22 cellular contexts compared by ENCODE assay signal in the genomic region with DNA sequence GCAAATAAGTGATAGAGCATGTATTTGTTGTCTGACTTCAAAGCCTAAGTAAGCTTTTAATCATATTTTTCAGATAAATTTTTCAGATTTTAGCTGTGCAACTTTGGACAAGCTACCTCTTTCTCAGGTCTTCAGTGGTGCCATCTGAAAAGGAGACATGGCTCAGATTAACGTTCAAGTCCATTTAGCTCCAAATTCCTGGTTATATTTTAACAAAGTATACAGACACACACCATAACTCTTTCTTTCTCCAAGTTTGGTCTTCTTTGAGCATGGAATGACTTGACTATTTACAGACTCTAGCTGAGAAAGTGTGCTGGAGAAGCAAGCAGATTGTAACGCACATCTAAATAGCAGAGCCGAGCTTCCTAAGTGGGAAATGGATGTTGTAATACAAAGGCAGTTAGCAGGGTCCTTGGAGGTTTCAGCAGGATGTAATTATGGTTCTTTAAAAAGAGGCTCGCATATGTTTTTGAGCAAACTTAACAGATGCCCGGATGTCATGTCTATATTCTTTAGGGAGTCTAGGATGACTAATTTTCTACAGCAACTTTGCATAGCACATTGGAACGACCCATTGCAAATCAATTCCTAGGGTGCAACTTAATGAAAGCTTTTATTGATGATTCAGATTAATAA.
A peak's percentile ranks its signal among the peaks of the same experiment; 100 is the strongest.
DNase-seq lines count a peak whose midpoint lies in the region; ATAC-seq and TF ChIP-seq lines count a peak whose summit lies in the region.
"Had no signal": no experiment of that assay in that cellular context is flagged by ENCODE, and none has a peak within 500 bp of the region (broad histone marks: within the 10 kb centered on the region; RNA-seq: fewer than 3 reads in every experiment).

No MANE protein-coding gene starts in this region.

- no peaks in the 10 kb centered on the region for H3K36me3 Mint-ChIP-seq in activated T-helper 17 cell treated with anti-CD3 and anti-CD28 coated beads, Interleukin-2, amount 50 U/mL, for 72 hours (ENCODE audit: low read depth)
- H3K36me3 Mint-ChIP-seq in stimulated activated naive B cell treated with anti-CD40 and anti-IgM and Interleukin-4, amounts not matched to agents 10 μg/mL and 1 μg/mL and 100 μg/mL, for 72 hours = no peaks in the 10 kb centered on the region
- H3K36me3 Mint-ChIP-seq: brain had no signal

- TF ChIP-seq CTCF in A673 (conservative IDR thresholded peaks at IDR 0.05; ENCODE audit: low read depth, low read length) (no peak), fibroblast of the aortic adventitia (IDR thresholded peaks at IDR 0.05; ENCODE audit: insufficient read depth, low read length) (no peak)

- no peak overlapping the region for H3K4me3 Mint-ChIP-seq in activated T-helper 17 cell treated with anti-CD3 and anti-CD28 coated beads, Interleukin-2, amount 50 U/mL, for 72 hours
- H3K4me3 Mint-ChIP-seq in stimulated activated naive B cell treated with anti-CD40 and anti-IgM and Interleukin-4, amounts not matched to agents 10 μg/mL and 1 μg/mL and 100 μg/mL, for 72 hours = no peak overlapping the region
- H3K4me3 Mint-ChIP-seq: brain, nephron progenitor cell had no signal

- no peak for ATAC-seq in activated T-helper 17 cell treated with anti-CD3 and anti-CD28 coated beads, Interleukin-2, amount 50 U/mL, for 72 hours (replicated peaks)
- ATAC-seq in GM19328 (IDR thresholded peaks at IDR 0.05; ENCODE audit: unreplicated experiment) = no peak
- ATAC-seq in stimulated activated naive B cell treated with anti-CD40 and anti-IgM and Interleukin-4, amounts not matched to agents 10 μg/mL and 1 μg/mL and 100 μg/mL, for 72 hours (replicated peaks) = no peak
- ATAC-seq: Right ventricle myocardium inferior had no signal

- H3K4me1 ChIP-seq in A673 (ENCODE audit: insufficient read depth, low read length, poor library complexity, severe bottlenecking) = no peaks in the 10 kb centered on the region

- H3K36me3 ChIP-seq in A673 (ENCODE audit: insufficient read depth, low read length, poor library complexity, severe bottlenecking) = no peaks in the 10 kb centered on the region

- H3K27me3 Mint-ChIP-seq in activated T-helper 17 cell treated with anti-CD3 and anti-CD28 coated beads, Interleukin-2, amount 50 U/mL, for 72 hours = peaks cover 21% of the 10 kb centered on the region
- H3K27me3 Mint-ChIP-seq in stimulated activated naive B cell treated with anti-CD40 and anti-IgM and Interleukin-4, amounts not matched to agents 10 μg/mL and 1 μg/mL and 100 μg/mL, for 72 hours = peaks cover 0 to 8% of the 10 kb centered on the region in 2 donors

- no peak overlapping the region for H3K27ac ChIP-seq in A673 (ENCODE audit: low read depth, low read length, poor library complexity, severe bottlenecking)

- H3K4me3 ChIP-seq in A673 (ENCODE audit: low read depth, low read length, poor library complexity, severe bottlenecking) (no peak overlapping the region), fibroblast of the aortic adventitia (ENCODE audit: low read depth, low read length) (no peak overlapping the region)

- no peaks in the 10 kb centered on the region for H3K4me1 Mint-ChIP-seq in activated T-helper 17 cell treated with anti-CD3 and anti-CD28 coated beads, Interleukin-2, amount 50 U/mL, for 72 hours
- H3K4me1 Mint-ChIP-seq in stimulated activated naive B cell treated with anti-CD40 and anti-IgM and Interleukin-4, amounts not matched to agents 10 μg/mL and 1 μg/mL and 100 μg/mL, for 72 hours = peaks cover 0 to 7% of the 10 kb centered on the region in 2 donors

- DNase-seq in A673 (ENCODE audit: low spot score) = peak; percentile 81
- peak; percentile 64 for DNase-seq in GM04504 (ENCODE audit: low read depth)
- DNase-seq in NOMO-1 treated with dmso at 0.1 percent for 144 hours (lab: John Stamatoyannopoulos, UW; ENCODE audit: unreplicated experiment) = peak; percentile 53
- DNase-seq in fibroblast of the aortic adventitia (ENCODE audit: low read depth) = peak; percentile 69
- no peak for DNase-seq in activated CD4-positive, alpha-beta T cell treated with anti-CD3 and anti-CD28 coated beads for 48 hours
- no peak for DNase-seq in stimulated activated naive B cell treated with anti-CD40 and anti-IgM and Interleukin-4, amounts not matched to agents 10 μg/mL and 1 μg/mL and 100 μg/mL, for 72 hours
- DNase-seq: ACHN; activated CD4-positive, CD25-positive, alpha-beta regulatory T cell treated with anti-CD3 and anti-CD28 coated beads, Interleukin-2, amount 50 U/mL, for 72 hours; activated CD8-positive, alpha-beta memory T cell treated with anti-CD3 and anti-CD28 coated beads, Interleukin-2, amount 50 U/mL, for 4 hours; activated naive CD4-positive, alpha-beta T cell treated with Interleukin-2 at 50 U/mL for 16 hours; Calu3; GOT3; Kasumi-1; NCI-H187; NCI-H774; nephron progenitor cell; stimulated activated CD4-positive, alpha-beta T cell treated with anti-CD3 and anti-CD28 coated beads, Interleukin-1b, Interleukin-23, amount 100 ng/mL, for 48 hours; T-helper 2 cell had no signal

- intact Hi-C loops in A673 (cut with micrococcal nuclease; ENCODE audit: unreplicated experiment) = no loop called here

- no peaks in the 10 kb centered on the region for H3K27me3 ChIP-seq in A673 (replicated peaks; ENCODE audit: insufficient read depth, low read depth, low read length, poor library complexity)

- no peaks in the 10 kb centered on the region for H3K9me3 Mint-ChIP-seq in activated T-helper 17 cell treated with anti-CD3 and anti-CD28 coated beads, Interleukin-2, amount 50 U/mL, for 72 hours
- no peaks in the 10 kb centered on the region for H3K9me3 Mint-ChIP-seq in stimulated activated naive B cell treated with anti-CD40 and anti-IgM and Interleukin-4, amounts not matched to agents 10 μg/mL and 1 μg/mL and 100 μg/mL, for 72 hours
- H3K9me3 Mint-ChIP-seq: nephron progenitor cell had no signal

- no TSS peak for BruUV-seq in A673 (replicated peaks; lab: Mats Ljungman, UMichigan)

- POLR2A ChIA-PET in A673 (lab: Charles Lee; ENCODE audit: low non-redundant PET) = no interaction called here

- H3K27ac Mint-ChIP-seq in activated T-helper 17 cell treated with anti-CD3 and anti-CD28 coated beads, Interleukin-2, amount 50 U/mL, for 72 hours = no peak overlapping the region
- H3K27ac Mint-ChIP-seq in stimulated activated naive B cell treated with anti-CD40 and anti-IgM and Interleukin-4, amounts not matched to agents 10 μg/mL and 1 μg/mL and 100 μg/mL, for 72 hours = no peak overlapping the region
- H3K27ac Mint-ChIP-seq: nephron progenitor cell had no signal

- no peaks in the 10 kb centered on the region for H3K9me3 ChIP-seq in A673 (ENCODE audit: low read depth, low read length, poor library complexity, severe bottlenecking)

- CTCF ChIA-PET in A673 (lab: Charles Lee) = no interaction called here

Comparison
In these comparisons a context has a peak if more than half of its experiments do, and no peak if none do; other contexts are left out.
1. DNase-seq: peak in A673 (single experiment), GM04504 (single experiment), NOMO-1 treated with dmso at 0.1 percent for 144 hours (single experiment) and fibroblast of the aortic adventitia (single experiment); none in activated CD4-positive, alpha-beta T cell treated with anti-CD3 and anti-CD28 coated beads for 48 hours (single experiment) and stimulated activated naive B cell treated with anti-CD40 and anti-IgM and Interleukin-4, amounts not matched to agents 10 μg/mL and 1 μg/mL and 100 μg/mL, for 72 hours (single experiment).